18 cellular contexts compared by ENCODE assay signal in genomic region chr13:71771144-71771543, GRCh38.
A peak's percentile ranks its signal among the peaks of the same experiment; 100 is the strongest.
DNase-seq lines count a peak whose midpoint lies in the region; ATAC-seq and TF ChIP-seq lines count a peak whose summit lies in the region.
"Had no signal": no experiment of that assay in that cellular context is flagged by ENCODE, and none has a peak within 500 bp of the region (broad histone marks: within the 10 kb centered on the region; RNA-seq: fewer than 3 reads in every experiment).

No MANE protein-coding gene starts in this region.

- H3K4me1 ChIP-seq in HEK293 (ENCODE audit: control insufficient read depth, insufficient read depth, low read length) (no peaks in the 10 kb centered on the region), endocrine pancreas (ENCODE audit: control insufficient read depth, insufficient read depth, low read length) (peaks cover 45% of the 10 kb centered on the region), neural progenitor cell (peaks cover 18% of the 10 kb centered on the region), HAP-1 (peaks cover 56% of the 10 kb centered on the region)
- H3K4me1 ChIP-seq: BLaER1 treated with 17β-estradiol and CSF1 and Interleukin-3, amounts not matched to agents 10 nM and 100 nM had no signal

- H3K4me3 ChIP-seq in HEK293 (ENCODE audit: low read depth, low read length) (no peak overlapping the region), endocrine pancreas (ENCODE audit: control insufficient read depth, insufficient read depth, low read length) (peak overlapping the region; percentile 26), neural progenitor cell (no peak overlapping the region), HAP-1 (no peak overlapping the region)
- H3K4me3 ChIP-seq: BLaER1 treated with 17β-estradiol and CSF1 and Interleukin-3, amounts not matched to agents 10 nM and 100 nM had no signal

- CTCF ChIA-PET in HEK293 (lab: Yijun Ruan, JAX): no interaction called here

- no peaks in the 10 kb centered on the region for H3K9me3 Mint-ChIP-seq in neural progenitor cell
- H3K9me3 Mint-ChIP-seq in stimulated activated memory B cell treated with anti-CD40 and anti-IgM and Interleukin-4, amounts not matched to agents 10 μg/mL and 1 μg/mL and 100 μg/mL, for 72 hours: no peaks in the 10 kb centered on the region
- H3K9me3 Mint-ChIP-seq: CD4-positive, alpha-beta T cell; CD8-positive, alpha-beta T cell had no signal

- H3K27ac ChIP-seq in HEK293 (ENCODE audit: extremely low read depth, low read depth, low read length) (no peak overlapping the region), neural progenitor cell (peak overlapping the region; percentile 24)
- H3K27ac ChIP-seq: BLaER1 treated with 17β-estradiol and CSF1 and Interleukin-3, amounts not matched to agents 10 nM and 100 nM; C4-2B had no signal

- POLR2A ChIA-PET in HEK293 (lab: Yijun Ruan, JAX): no interaction called here

- no peak overlapping the region for H3K4me3 Mint-ChIP-seq in neural progenitor cell
- H3K4me3 Mint-ChIP-seq in stimulated activated memory B cell treated with anti-CD40 and anti-IgM and Interleukin-4, amounts not matched to agents 10 μg/mL and 1 μg/mL and 100 μg/mL, for 72 hours: no peak overlapping the region
- H3K4me3 Mint-ChIP-seq: B cell; CD4-positive, alpha-beta T cell; CD8-positive, alpha-beta T cell had no signal

- no peaks in the 10 kb centered on the region for H3K79me2 ChIP-seq in neural progenitor cell (ENCODE audit: low read depth)

- peaks cover 2% of the 10 kb centered on the region for H3K27me3 Mint-ChIP-seq in neural progenitor cell (ENCODE audit: insufficient read depth, low read depth)
- no peaks in the 10 kb centered on the region for H3K27me3 Mint-ChIP-seq in stimulated activated memory B cell treated with anti-CD40 and anti-IgM and Interleukin-4, amounts not matched to agents 10 μg/mL and 1 μg/mL and 100 μg/mL, for 72 hours
- H3K27me3 Mint-ChIP-seq: B cell; CD4-positive, alpha-beta T cell had no signal

- H4K20me1 ChIP-seq in neural progenitor cell (ENCODE audit: low read depth): no peaks in the 10 kb centered on the region
- H4K20me1 ChIP-seq: BLaER1 treated with 17β-estradiol and CSF1 and Interleukin-3, amounts not matched to agents 10 nM and 100 nM had no signal

- peaks cover 29% of the 10 kb centered on the region for H3K4me1 Mint-ChIP-seq in neural progenitor cell
- H3K4me1 Mint-ChIP-seq in stimulated activated memory B cell treated with anti-CD40 and anti-IgM and Interleukin-4, amounts not matched to agents 10 μg/mL and 1 μg/mL and 100 μg/mL, for 72 hours: no peaks in the 10 kb centered on the region
- H3K4me1 Mint-ChIP-seq: B cell had no signal

- DNase-seq in neural progenitor cell (ENCODE audit: low spot score) (no peak), Kasumi-1 (lab: John Stamatoyannopoulos, UW) (no peak), HAP-1 (ENCODE audit: low spot score in 2 of 2) (no peak)
- DNase-seq: 8988T; AML-193; Caco-2; Calu3; CD4-positive, alpha-beta T cell; CD8-positive, alpha-beta T cell; DMS79 treated with DMSO at 0.1 percent for 48 hours; GF-D8 had no signal

- H3K27ac Mint-ChIP-seq in neural progenitor cell: no peak overlapping the region
- H3K27ac Mint-ChIP-seq in stimulated activated memory B cell treated with anti-CD40 and anti-IgM and Interleukin-4, amounts not matched to agents 10 μg/mL and 1 μg/mL and 100 μg/mL, for 72 hours: no peak overlapping the region
- H3K27ac Mint-ChIP-seq: B cell; CD4-positive, alpha-beta T cell; CD8-positive, alpha-beta T cell had no signal

- ATAC-seq in stimulated activated memory B cell treated with anti-CD40 and anti-IgM and Interleukin-4, amounts not matched to agents 10 μg/mL and 1 μg/mL and 100 μg/mL, for 72 hours: no peak
- no peak for ATAC-seq in HG03439 (IDR thresholded peaks at IDR 0.05; ENCODE audit: unreplicated experiment)
- ATAC-seq: CD8-positive, alpha-beta T cell had no signal

- H2AFZ ChIP-seq in neural progenitor cell (replicated peaks): no peak overlapping the region

- no peak overlapping the region for H3K9ac ChIP-seq in endocrine pancreas (ENCODE audit: control insufficient read depth, insufficient read depth, low read length)
- H3K9ac ChIP-seq in neural progenitor cell: no peak overlapping the region
- H3K9ac ChIP-seq: BLaER1 treated with 17β-estradiol and CSF1 and Interleukin-3, amounts not matched to agents 10 nM and 100 nM had no signal

- in situ Hi-C loops in HAP-1 (cut with MboI; ENCODE audit: low sequenced_read_pairs): loop anchor here (25.0 kb wide), 1 partner anchor 91 kb away; the partner anchor contains the start of gene DACH1

- no peaks in the 10 kb centered on the region for H3K9me3 ChIP-seq in HEK293 (ENCODE audit: control insufficient read depth, insufficient read depth, low read depth, low read length)
- H3K9me3 ChIP-seq in endocrine pancreas (ENCODE audit: control insufficient read depth, low read length): no peaks in the 10 kb centered on the region
- H3K9me3 ChIP-seq in neural progenitor cell (ENCODE audit: low read depth): no peaks in the 10 kb centered on the region
- no peaks in the 10 kb centered on the region for H3K9me3 ChIP-seq in HAP-1
- H3K9me3 ChIP-seq: BLaER1 treated with 17β-estradiol and CSF1 and Interleukin-3, amounts not matched to agents 10 nM and 100 nM; Caco-2 had no signal

- H3K4me2 ChIP-seq in neural progenitor cell: no peak overlapping the region
- H3K4me2 ChIP-seq: BLaER1 treated with 17β-estradiol and CSF1 and Interleukin-3, amounts not matched to agents 10 nM and 100 nM had no signal

- no peaks in the 10 kb centered on the region for H3K36me3 ChIP-seq in HEK293 (ENCODE audit: control insufficient read depth in 2 of 2, insufficient read depth in 1 of 2, low read length in 2 of 2)
- no peaks in the 10 kb centered on the region for H3K36me3 ChIP-seq in endocrine pancreas (ENCODE audit: control insufficient read depth, insufficient read depth, low read length)
- H3K36me3 ChIP-seq in neural progenitor cell: no peaks in the 10 kb centered on the region
- H3K36me3 ChIP-seq in HAP-1 (replicated peaks): no peaks in the 10 kb centered on the region
- H3K36me3 ChIP-seq: BLaER1 treated with 17β-estradiol and CSF1 and Interleukin-3, amounts not matched to agents 10 nM and 100 nM had no signal

- peaks cover under 1% of the 10 kb centered on the region for H3K36me3 Mint-ChIP-seq in neural progenitor cell
- H3K36me3 Mint-ChIP-seq in stimulated activated memory B cell treated with anti-CD40 and anti-IgM and Interleukin-4, amounts not matched to agents 10 μg/mL and 1 μg/mL and 100 μg/mL, for 72 hours: no peaks in the 10 kb centered on the region
- H3K36me3 Mint-ChIP-seq: CD8-positive, alpha-beta T cell had no signal

- H3F3A ChIP-seq in neural progenitor cell (ENCODE audit: low read depth): no peaks in the 10 kb centered on the region

- no peaks in the 10 kb centered on the region for H3K27me3 ChIP-seq in endocrine pancreas (ENCODE audit: control insufficient read depth, insufficient read depth, low read length)
- H3K27me3 ChIP-seq in neural progenitor cell: no peaks in the 10 kb centered on the region
- H3K27me3 ChIP-seq in HAP-1 (ENCODE audit: low read depth): no peaks in the 10 kb centered on the region
- H3K27me3 ChIP-seq: BLaER1 treated with 17β-estradiol and CSF1 and Interleukin-3, amounts not matched to agents 10 nM and 100 nM had no signal

- no peak for TF ChIP-seq CTCF in HEK293 (tag by site-specific recombination; IDR thresholded peaks at IDR 0.05)
- TF ChIP-seq CTCF in neural progenitor cell (IDR thresholded peaks at IDR 0.05): no peak

TF ChIP-seq in HEK293, 187 proteins besides CTCF, POLR2A, EP300 and RAD21 (continues in another document):
- no peak for TF ChIP-seq SCRT1 (tag by site-specific recombination; IDR thresholded peaks at IDR 0.05; ENCODE audit: borderline replicate concordance)
- TF ChIP-seq ZNF394 (tag by site-specific recombination; IDR thresholded peaks at IDR 0.05; ENCODE audit: borderline replicate concordance): peak; percentile 95
- TF ChIP-seq ZBTB1 (tag by site-specific recombination; IDR thresholded peaks at IDR 0.05): 0 out of 2 replicates have a peak, but pooled peaks have one; percentile 71
- peak; percentile 42 for TF ChIP-seq ZNF654 (tag by site-specific recombination; IDR thresholded peaks at IDR 0.05; ENCODE audit: low read depth)
- TF ChIP-seq ZNF585B (tag by site-specific recombination; IDR thresholded peaks at IDR 0.05): no peak
- no peak for TF ChIP-seq ZNF157 (tag by site-specific recombination; IDR thresholded peaks at IDR 0.05)
- peak; percentile 81; the same call in 1 of the 2 replicates for TF ChIP-seq ZNF404 (tag by site-specific recombination; IDR thresholded peaks at IDR 0.05)
- TF ChIP-seq ZNF202 (tag by site-specific recombination; IDR thresholded peaks at IDR 0.05; ENCODE audit: borderline replicate concordance): 0 out of 2 replicates have a peak, but pooled peaks have one; percentile 39
- peak; percentile 85 for TF ChIP-seq ZNF555 (tag by site-specific recombination; conservative IDR thresholded peaks at IDR 0.05)
- no peak for TF ChIP-seq OSR2 (tag by site-specific recombination; IDR thresholded peaks at IDR 0.05)
- no peak for TF ChIP-seq ZNF677 (tag by site-specific recombination; IDR thresholded peaks at IDR 0.05)
- TF ChIP-seq TSHZ1 (tag by site-specific recombination; IDR thresholded peaks at IDR 0.05; ENCODE audit: borderline replicate concordance): no peak
- peak; percentile 7; the same call in 1 of the 2 replicates for TF ChIP-seq FEZF1 (tag by site-specific recombination; IDR thresholded peaks at IDR 0.05)
